In the genomic region with DNA sequence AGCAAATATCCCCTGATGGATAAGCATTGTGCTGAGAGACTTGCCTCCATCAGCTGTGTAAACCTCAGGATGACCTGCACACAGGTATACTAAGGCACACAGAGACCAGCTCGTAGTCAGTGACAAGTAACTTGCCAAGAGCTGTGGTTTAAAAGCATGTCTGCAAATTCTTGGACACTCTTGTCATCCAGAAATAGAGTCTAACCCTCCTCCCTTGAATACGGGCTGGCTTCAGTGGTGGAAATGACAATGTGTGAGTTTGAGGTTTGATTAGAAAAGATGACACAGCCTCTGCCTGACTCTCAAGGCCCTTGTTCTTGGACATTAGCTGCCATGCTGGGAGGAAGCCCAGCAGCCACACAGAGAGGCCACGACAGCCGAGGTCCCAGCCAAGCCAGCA, we compare ENCODE assay signal across 20 cellular contexts.
"Had no signal": no experiment of that assay in that cellular context is flagged by ENCODE, and none has a peak within 500 bp of the region (broad histone marks: within the 10 kb centered on the region; RNA-seq: fewer than 3 reads in every experiment).

No MANE protein-coding gene starts in this region.

- H3K4me1 ChIP-seq: stomach had no signal

- H3K27me3 ChIP-seq: gastroesophageal sphincter, sigmoid colon, stomach had no signal

- H3K4me3 ChIP-seq: gastroesophageal sphincter, lung, sigmoid colon, SK-N-MC, stomach, thoracic aorta had no signal

- H3K27me3 Mint-ChIP-seq: activated CD4-positive, alpha-beta T cell treated with anti-CD3 and anti-CD28 coated beads, Interleukin-2, amount 10 ng/mL, durations not matched to agents 24 days and 14 days; activated naive CD8-positive, alpha-beta T cell had no signal

- H3K27ac ChIP-seq: gastroesophageal sphincter, sigmoid colon, SK-N-MC, stomach, thoracic aorta had no signal

- H3K4me1 Mint-ChIP-seq: WTC11 had no signal

- H3K36me3 ChIP-seq: gastroesophageal sphincter, sigmoid colon, stomach, thoracic aorta had no signal

- H3K36me3 Mint-ChIP-seq: activated naive CD8-positive, alpha-beta T cell; WTC11 had no signal

- ATAC-seq: WTC11 had no signal

- H3K9me3 ChIP-seq: gastroesophageal sphincter, sigmoid colon, thoracic aorta had no signal

- H3K4me3 Mint-ChIP-seq: activated CD4-positive, alpha-beta T cell treated with anti-CD3 and anti-CD28 coated beads, Interleukin-2, amount 10 ng/mL, durations not matched to agents 24 days and 14 days; activated naive CD8-positive, alpha-beta T cell; nephron; WTC11 had no signal

- DNase-seq: activated CD4-positive, alpha-beta T cell treated with anti-CD3 and anti-CD28 coated beads, Interleukin-2, amount 10 ng/mL, durations not matched to agents 24 days and 14 days; activated effector memory CD4-positive, alpha-beta T cell treated with Interleukin-2 at 50 U/mL for 16 hours; caudate nucleus; cortex of kidney; effector memory CD4-positive, alpha-beta T cell; hippocampal formation; kidney glomerular epithelial cell; occipital lobe; sigmoid colon; stimulated activated CD4-positive, alpha-beta T cell treated with anti-CD3 and anti-CD28 coated beads, Interleukin-2, amount 100 ng/mL, for 48 hours; stimulated activated CD8-positive, alpha-beta memory T cell treated with anti-CD3 and anti-CD28 coated beads, Interleukin-4, amount 100 ng/mL, for 48 hours; stomach had no signal

- H3K27ac Mint-ChIP-seq: activated CD4-positive, alpha-beta T cell treated with anti-CD3 and anti-CD28 coated beads, Interleukin-2, amount 10 ng/mL, durations not matched to agents 24 days and 14 days; activated naive CD8-positive, alpha-beta T cell; nephron; progenitor cell of endocrine pancreas; WTC11 had no signal
